Comparison of ENCODE assay signal across 9 cellular contexts in genomic region chr6:4313044-4313686, GRCh38.
A peak's percentile ranks its signal among the peaks of the same experiment; 100 is the strongest.
DNase-seq lines count a peak whose midpoint lies in the region; ATAC-seq and TF ChIP-seq lines count a peak whose summit lies in the region.
"Had no signal": no experiment of that assay in that cellular context is flagged by ENCODE, and none has a peak within 500 bp of the region (broad histone marks: within the 10 kb centered on the region; RNA-seq: fewer than 3 reads in every experiment).

No MANE protein-coding gene starts in this region.

- H3K4me1 ChIP-seq in body of pancreas = peaks cover 14% of the 10 kb centered on the region
- no peaks in the 10 kb centered on the region for H3K4me1 ChIP-seq in Karpas-422 (ENCODE audit: low read length)
- H3K4me1 ChIP-seq in ovary (ENCODE audit: insufficient read depth) = no peaks in the 10 kb centered on the region

- no peaks in the 10 kb centered on the region for H3K9me2 ChIP-seq in Karpas-422 (replicated peaks; ENCODE audit: insufficient read depth, low read length)

- H3K9me3 ChIP-seq in body of pancreas (no peaks in the 10 kb centered on the region), Karpas-422 (ENCODE audit: low read length) (peaks cover 4% of the 10 kb centered on the region), ovary (no peaks in the 10 kb centered on the region)
- H3K9me3 ChIP-seq: suprapubic skin had no signal

- H4K20me1 ChIP-seq in Karpas-422 (ENCODE audit: insufficient read depth, low read depth, low read length) = no peaks in the 10 kb centered on the region

- no peak overlapping the region for H3K9ac ChIP-seq in Karpas-422 (ENCODE audit: low read length)

- POLR2A ChIA-PET in HEK293T (lab: Yijun Ruan, JAX) = no interaction called here

- TF ChIP-seq POLR2A in body of pancreas (IDR thresholded peaks at IDR 0.05) (no peak), ovary (IDR thresholded peaks at IDR 0.05) (no peak)

- ATAC-seq in body of pancreas = peak; percentile 51
- ATAC-seq in left colon = peak; percentile 71
- no peak for ATAC-seq in GM18517 (IDR thresholded peaks at IDR 0.05; ENCODE audit: unreplicated experiment)

- TF ChIP-seq EP300 in Ishikawa (IDR thresholded peaks at IDR 0.05; ENCODE audit: borderline replicate concordance) = peak; percentile 51; the same call in 1 of the 2 replicates
- TF ChIP-seq EP300 in ovary (IDR thresholded peaks at IDR 0.05) = no peak

- peak overlapping the region in 3 of 4 donors; percentile 29 to 64 (median 40) for H3K27ac ChIP-seq in body of pancreas
- no peak overlapping the region for H3K27ac ChIP-seq in Karpas-422 (ENCODE audit: low read length)
- H3K27ac ChIP-seq in ovary = no peak overlapping the region
- H3K27ac ChIP-seq: suprapubic skin had no signal

- no peaks in the 10 kb centered on the region for H3K36me3 ChIP-seq in body of pancreas (replicated peaks in 1 of 2; ENCODE audit: insufficient read depth in 1 of 2, low read depth in 2 of 2)
- no peaks in the 10 kb centered on the region for H3K36me3 ChIP-seq in Karpas-422 (ENCODE audit: insufficient read depth, low read length)
- no peaks in the 10 kb centered on the region for H3K36me3 ChIP-seq in ovary
- H3K36me3 ChIP-seq: suprapubic skin had no signal

- H3K27me3 ChIP-seq in body of pancreas (no peaks in the 10 kb centered on the region), Karpas-422 (ENCODE audit: low read length) (no peaks in the 10 kb centered on the region; the same call in 1 of the 2 replicates), ovary (no peaks in the 10 kb centered on the region)
- H3K27me3 ChIP-seq: suprapubic skin had no signal

- H3K4me2 ChIP-seq in Karpas-422 (ENCODE audit: low read depth, low read length, poor library complexity, severe bottlenecking) = no peak overlapping the region

- H3K4me3 ChIP-seq in body of pancreas (no peak overlapping the region), Karpas-422 (ENCODE audit: low read length) (no peak overlapping the region), ovary (no peak overlapping the region)
- H3K4me3 ChIP-seq: suprapubic skin had no signal

- 10 to 31% methylated on average over 2 of the region's 2 CpGs for WGBS in body of pancreas, 2 donors
- WGBS in ovary, 3 donors = 4 to 16% (median 5%) methylated on average over 2 of the region's 2 CpGs

- peak; percentile 88 for TF ChIP-seq RAD21 in Ishikawa (IDR thresholded peaks at IDR 0.05; ENCODE audit: low read depth)

- no peak overlapping the region for H2AFZ ChIP-seq in Karpas-422 (ENCODE audit: low read length)

- H3K79me2 ChIP-seq in Karpas-422 (ENCODE audit: low read length) = no peaks in the 10 kb centered on the region

- peak; percentile 64 for TF ChIP-seq CTCF in AG09319 (IDR thresholded peaks at IDR 0.05; ENCODE audit: low read depth, low read length)
- peak in 4 of 7 experiments; percentile 22 to 47 (median 42) for TF ChIP-seq CTCF in body of pancreas (IDR thresholded peaks at IDR 0.05)
- TF ChIP-seq CTCF in ovary (IDR thresholded peaks at IDR 0.05) = no peak

- peak; percentile 62 for DNase-seq in AG09319 (ENCODE audit: extremely low read depth, low read depth)
- DNase-seq in body of pancreas = peak; percentile 41 to 53 (median 44)
- DNase-seq in left colon = peak; percentile 60 to 73
- no peak for DNase-seq in Karpas-422
- DNase-seq in ovary = no peak
- DNase-seq in HEK293T (ENCODE audit: extremely low spot score) = no peak

- CTCF ChIA-PET in HEK293T (lab: Yijun Ruan, JAX) = no interaction called here

- intact Hi-C loops in body of pancreas (cut with DNase I) = no loop called here
- intact Hi-C loops in left colon (cut with DNase I, micrococcal nuclease) = no loop called here
- intact Hi-C loops in ovary (cut with DNase I) = no loop called here

TF ChIP-seq in Ishikawa, 13 proteins besides CTCF, POLR2A, EP300 and RAD21:
- TF ChIP-seq TAF1 (IDR thresholded peaks at IDR 0.05; ENCODE audit: low read depth) (no peak), TEAD4 (IDR thresholded peaks at IDR 0.05) (peak; percentile 73), NFIC (IDR thresholded peaks at IDR 0.05) (peak; percentile 75), TCF12 (IDR thresholded peaks at IDR 0.05; ENCODE audit: low read depth) (0 out of 2 replicates have a peak, but pooled peaks have one; percentile 28), CREB1 (IDR thresholded peaks at IDR 0.05; ENCODE audit: low read depth) (no peak)

TF ChIP-seq in HEK293T, 16 proteins besides CTCF, POLR2A, EP300 and RAD21:
- TF ChIP-seq ARNT (IDR thresholded peaks at IDR 0.05) = no peak
- TF ChIP-seq FOXA1 (IDR thresholded peaks at IDR 0.05) = no peak
- no peak for TF ChIP-seq ELF4 (IDR thresholded peaks at IDR 0.05)
- no peak for TF ChIP-seq HDGF (IDR thresholded peaks at IDR 0.05; ENCODE audit: borderline replicate concordance)

Comparison
In these comparisons a context has a peak if more than half of its experiments do, and no peak if none do; other contexts are left out.
1. DNase-seq: peak in AG09319 (single experiment), body of pancreas (4 of 4) and left colon (2 of 2); none in Karpas-422 (single experiment), ovary (0 of 5) and HEK293T (single experiment).
2. CTCF ChIP-seq: peak in AG09319 (single experiment) and body of pancreas (4 of 7); none in ovary (0 of 3).
3. H3K27ac ChIP-seq: peak in body of pancreas (3 of 4); none in Karpas-422 (single experiment) and ovary (0 of 2).